In genomic region chr9:20558609-20559016, GRCh38 we compare ENCODE assay signal across 8 cellular contexts.
DNase-seq lines count a peak whose midpoint lies in the region; TF ChIP-seq lines count a peak whose summit lies in the region.

No MANE protein-coding gene starts in this region.

- no peak for TF ChIP-seq POLR2A in NB4 (IDR thresholded peaks at IDR 0.05; ENCODE audit: extremely low read depth, insufficient read length)

- DNase-seq in GM04504 (ENCODE audit: low read depth), result peak; percentile 84
- peak; percentile 17 for DNase-seq in NB4 (ENCODE audit: low read depth)
- peak; percentile 36 for DNase-seq in brain pericyte (ENCODE audit: low read depth, low spot score)
- DNase-seq in skeletal muscle cell (ENCODE audit: low read depth), result peak; percentile 83
- DNase-seq in CD1c-positive myeloid dendritic cell (ENCODE audit: extremely low spot score), result no peak
- DNase-seq in NCI-H748 (lab: John Stamatoyannopoulos, UW; ENCODE audit: unreplicated experiment), result no peak
- DNase-seq in NCI-H1930 (lab: John Stamatoyannopoulos, UW), result no peak
- no peak for DNase-seq in NCI-H2081 (lab: John Stamatoyannopoulos, UW)

- H3K4me3 ChIP-seq in NB4 (ENCODE audit: low read depth, low read length), result no peak overlapping the region
- no peak overlapping the region for H3K4me3 ChIP-seq in skeletal muscle cell (ENCODE audit: low read depth, low read length)

- TF ChIP-seq CTCF in NB4 (IDR thresholded peaks at IDR 0.05; ENCODE audit: low read depth, low read length), result no peak

Comparison
In these comparisons a context has a peak if more than half of its experiments do, and no peak if none do; other contexts are left out.
1. DNase-seq: peak in GM04504 (single experiment), NB4 (single experiment), brain pericyte (single experiment) and skeletal muscle cell (single experiment); none in CD1c-positive myeloid dendritic cell (single experiment), NCI-H748 (single experiment), NCI-H1930 (0 of 2) and NCI-H2081 (0 of 2).